In genomic region chr11:102279641-102280170, GRCh38 we compare ENCODE assay signal across 9 cellular contexts. TPM values are rescaled to one million over a fixed set of nuclear protein-coding genes. Genes with fewer than 3 reads are reported as not detected.
A peak's percentile ranks its signal among the peaks of the same experiment; 100 is the strongest.
DNase-seq lines count a peak whose midpoint lies in the region; ATAC-seq, FAIRE-seq and TF ChIP-seq lines count a peak whose summit lies in the region.
"Had no signal": no experiment of that assay in that cellular context is flagged by ENCODE, and none has a peak within 500 bp of the region (broad histone marks: within the 10 kb centered on the region; RNA-seq: fewer than 3 reads in every experiment).

No MANE protein-coding gene starts in this region.

- WGBS in endodermal cell (ENCODE audit: insufficient coverage in 1 of 2, insufficient read length in 1 of 2), 2 experiments: 55 to 56% methylated on average over 10 to 13 of the region's 13 CpGs

- H3K9me3 ChIP-seq in endodermal cell (ENCODE audit: control insufficient read depth, low read length): no peaks in the 10 kb centered on the region

- no peak overlapping the region for H3K4me3 ChIP-seq in cardiac fibroblast (replicated peaks in 1 of 2; ENCODE audit: low read depth in 2 of 2, low read length in 2 of 2)
- H3K4me3 ChIP-seq in endodermal cell (ENCODE audit: low read length): no peak overlapping the region

- no peak overlapping the region for H3K27ac Mint-ChIP-seq in neural crest cell (ENCODE audit: unreplicated experiment)
- no peak overlapping the region for H3K27ac Mint-ChIP-seq in endodermal cell
- H3K27ac Mint-ChIP-seq: naive thymus-derived CD8-positive, alpha-beta T cell had no signal

- DNase-seq in GM04503 (ENCODE audit: low read depth) (peak; percentile 22), HTR-8/SVneo (ENCODE audit: insufficient read length, low spot score) (peak; percentile 67), cardiac fibroblast (ENCODE audit: low read depth in 2 of 2) (peak; percentile 46 to 75), neural crest cell (ENCODE audit: low read depth, low spot score) (no peak), endodermal cell (no peak), medulla oblongata (ENCODE audit: extremely low spot score) (no peak), NCI-H524 treated with DMSO at 0.1 percent for 48 hours (lab: John Stamatoyannopoulos, UW) (no peak)
- DNase-seq: naive thymus-derived CD8-positive, alpha-beta T cell had no signal

- H3K4me1 Mint-ChIP-seq in neural crest cell (peaks cover 14% of the 10 kb centered on the region), endodermal cell (peaks cover 21% of the 10 kb centered on the region)

- no peak overlapping the region for H3K9ac ChIP-seq in endodermal cell (ENCODE audit: extremely low read depth, low read length, poor library complexity, severe bottlenecking)

- ATAC-seq in GM21526 (IDR thresholded peaks at IDR 0.05; ENCODE audit: low FRiP score, unreplicated experiment): peak; percentile 98

- no peaks in the 10 kb centered on the region for H3K27me3 ChIP-seq in endodermal cell (ENCODE audit: control insufficient read depth, insufficient read depth, low read length, poor library complexity, severe bottlenecking)

- no peak overlapping the region for H3K27ac ChIP-seq in endodermal cell (ENCODE audit: low read depth, low read length)

- H3K36me3 ChIP-seq in endodermal cell (ENCODE audit: control insufficient read depth, insufficient read depth, low read length): no peaks in the 10 kb centered on the region

- H3K4me3 Mint-ChIP-seq in neural crest cell: no peak overlapping the region
- no peak overlapping the region for H3K4me3 Mint-ChIP-seq in endodermal cell

- peak; percentile 51 for FAIRE-seq in HTR-8/SVneo (lab: Jason Lieb, UNC)

- H3K4me1 ChIP-seq in endodermal cell (ENCODE audit: control insufficient read depth, insufficient read depth, low read length): no peaks in the 10 kb centered on the region

- H3K9me3 Mint-ChIP-seq in neural crest cell (no peaks in the 10 kb centered on the region), endodermal cell (no peaks in the 10 kb centered on the region)
- H3K9me3 Mint-ChIP-seq: naive thymus-derived CD8-positive, alpha-beta T cell had no signal

- H3K27me3 Mint-ChIP-seq in neural crest cell (ENCODE audit: low read depth) (no peaks in the 10 kb centered on the region), endodermal cell (ENCODE audit: insufficient read depth) (no peaks in the 10 kb centered on the region)

- TF ChIP-seq CTCF in cardiac fibroblast (IDR thresholded peaks at IDR 0.05; ENCODE audit: low read depth, low read length) (peak; percentile 30), neural crest cell (conservative IDR thresholded peaks at IDR 0.05) (peak; percentile 38), endodermal cell (conservative IDR thresholded peaks at IDR 0.05) (no peak)

- H3K36me3 Mint-ChIP-seq in neural crest cell (ENCODE audit: low read depth) (no peaks in the 10 kb centered on the region), endodermal cell (ENCODE audit: low read depth) (no peaks in the 10 kb centered on the region)
- H3K36me3 Mint-ChIP-seq: naive thymus-derived CD8-positive, alpha-beta T cell had no signal

RNA-seq across cellular contexts. Expression of gene BIRC3, which starts 37.6 kb away (rescaled TPM):
- 0.16 and 0.33 TPM in 2 replicates for total RNA-seq in neural crest cell
- under 1 TPM; 0.04 to 0.07 TPM for total RNA-seq in endodermal cell
- 0.18 TPM for polyA plus RNA-seq in endodermal cell (2013, experiment 1 of 2)
- 0.41 TPM for polyA plus RNA-seq in endodermal cell (2013, experiment 2 of 2)

Comparison
In these comparisons a context has a peak if more than half of its experiments do, and no peak if none do; other contexts are left out.
1. DNase-seq: peak in GM04503 (single experiment), HTR-8/SVneo (single experiment) and cardiac fibroblast (2 of 2); none in neural crest cell (single experiment), endodermal cell (single experiment), medulla oblongata (single experiment) and NCI-H524 treated with DMSO at 0.1 percent for 48 hours (single experiment).